In the genomic region with DNA sequence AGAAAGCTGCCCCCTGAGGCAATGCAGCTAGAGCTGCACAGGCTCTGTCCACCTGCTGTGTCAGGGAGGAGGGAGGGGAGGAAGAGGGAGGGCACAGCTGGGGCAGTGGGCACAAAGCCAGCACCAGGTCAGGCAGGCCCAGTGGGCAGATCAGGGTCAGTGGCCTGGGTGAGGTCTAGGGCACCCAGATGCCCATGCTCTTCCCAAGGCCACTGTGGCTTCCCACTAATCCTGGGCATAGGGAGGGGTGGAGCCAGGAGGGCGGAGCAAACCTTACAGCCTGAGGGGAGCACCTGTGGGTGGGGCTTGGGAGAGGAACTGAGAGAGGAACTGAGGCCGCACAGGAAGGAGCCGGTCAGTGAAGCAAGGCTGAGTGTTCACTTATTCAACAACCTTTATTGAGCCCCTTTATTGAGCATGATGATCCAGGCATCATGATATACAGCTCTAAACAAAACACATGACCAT, we compare ENCODE assay signal across 1 cellular context.
TF ChIP-seq lines count a peak whose summit lies in the region.

No MANE protein-coding gene starts in this region.

TF ChIP-seq in GM12878, 131 proteins besides CTCF, POLR2A, EP300 and RAD21 (continued from another document and continues in another):
- TF ChIP-seq RELB (IDR thresholded peaks at IDR 0.05; ENCODE audit: low read depth) (0 out of 2 replicates have a peak, but pooled peaks have one; percentile 20), SP1 (IDR thresholded peaks at IDR 0.05; ENCODE audit: low read depth, low read length) (peak; percentile 25), SREBF1 (IDR thresholded peaks at IDR 0.05; ENCODE audit: low read length) (no peak), CBFB (IDR thresholded peaks at IDR 0.05; ENCODE audit: low read depth) (no peak), IKZF2 (IDR thresholded peaks at IDR 0.05) (peak in 1 of 2 experiments; percentile 42; a peak in 2 of 4 replicates), BHLHE40 (IDR thresholded peaks at IDR 0.05; ENCODE audit: borderline replicate concordance in 1 of 2, low read depth in 2 of 2, low read length in 1 of 2) (peak in 1 of 2 experiments; percentile 13; a peak in 1 of 4 replicates), POLR2AphosphoS5 (IDR thresholded peaks at IDR 0.05; ENCODE audit: low read length) (no peak), IRF4 (IDR thresholded peaks at IDR 0.05; ENCODE audit: low read depth, low read length) (peak; percentile 81), SRF (IDR thresholded peaks at IDR 0.05; ENCODE audit: low read depth in 2 of 2, low read length in 2 of 2) (peak in 1 of 2 experiments; percentile 70; a peak in 2 of 4 replicates), GABPA (IDR thresholded peaks at IDR 0.05; ENCODE audit: low read depth) (no peak), ZNF217 (IDR thresholded peaks at IDR 0.05) (no peak), ZNF622 (IDR thresholded peaks at IDR 0.05) (no peak), SKIL (IDR thresholded peaks at IDR 0.05; ENCODE audit: low read depth, poor library complexity, severe bottlenecking) (no peak), NFIC (IDR thresholded peaks at IDR 0.05; ENCODE audit: low read depth, low read length) (no peak), NFXL1 (IDR thresholded peaks at IDR 0.05; ENCODE audit: borderline replicate concordance) (peak; percentile 97), IKZF1 (conservative IDR thresholded peaks at IDR 0.05) (peak; percentile 37), RUNX3 (IDR thresholded peaks at IDR 0.05; ENCODE audit: low read length) (peak; percentile 52), SPI1 (IDR thresholded peaks at IDR 0.05; ENCODE audit: borderline replicate concordance, insufficient read depth, low read depth, low read length) (peak; percentile 99), CREM (IDR thresholded peaks at IDR 0.05; ENCODE audit: low read depth) (peak; percentile 17; the same call in 1 of the 2 replicates), ETV6 (conservative IDR thresholded peaks at IDR 0.05 in 1 of 2, IDR thresholded peaks at IDR 0.05 in 1 of 2; ENCODE audit: borderline replicate concordance in 1 of 2, low read depth in 1 of 2) (peak in 1 of 2 experiments; percentile 91; a peak in 2 of 4 replicates), YY1 (IDR thresholded peaks at IDR 0.05; ENCODE audit: low read depth, low read length) (no peak), HDAC6 (IDR thresholded peaks at IDR 0.05; ENCODE audit: unreplicated experiment) (no peak), ASH2L (IDR thresholded peaks at IDR 0.05; ENCODE audit: borderline replicate concordance, low read depth) (no peak), HDGF (IDR thresholded peaks at IDR 0.05) (peak; percentile 28; the same call in 1 of the 2 replicates), DPF2 (IDR thresholded peaks at IDR 0.05) (peak; percentile 70), BACH1 (IDR thresholded peaks at IDR 0.05; ENCODE audit: borderline replicate concordance) (0 out of 2 replicates have a peak, but pooled peaks have one; percentile 19), RCOR1 (conservative IDR thresholded peaks at IDR 0.05; ENCODE audit: low read depth, low read length) (0 out of 2 replicates have a peak, but pooled peaks have one; percentile 56), MTA2 (IDR thresholded peaks at IDR 0.05; ENCODE audit: low read depth) (peak; percentile 14; the same call in 1 of the 2 replicates), CHD2 (IDR thresholded peaks at IDR 0.05; ENCODE audit: borderline replicate concordance, low read depth, low read length) (peak; percentile 49; the same call in 1 of the 2 replicates), ATF7 (IDR thresholded peaks at IDR 0.05; ENCODE audit: low read depth) (peak; percentile 26; the same call in 1 of the 2 replicates), FOXM1 (IDR thresholded peaks at IDR 0.05; ENCODE audit: low read depth, low read length) (no peak), PAX5 (IDR thresholded peaks at IDR 0.05; ENCODE audit: borderline replicate concordance, low read depth, low read length) (peak; percentile 68; the same call in 1 of the 2 replicates), TCF12 (IDR thresholded peaks at IDR 0.05; ENCODE audit: low read depth, low read length) (0 out of 2 replicates have a peak, but pooled peaks have one; percentile 3), MXI1 (IDR thresholded peaks at IDR 0.05; ENCODE audit: low read depth, low read length) (peak; percentile 23; the same call in 1 of the 2 replicates), TBL1XR1 (IDR thresholded peaks at IDR 0.05; ENCODE audit: low read depth, low read length) (no peak)
- TF ChIP-seq, protein P1, sequence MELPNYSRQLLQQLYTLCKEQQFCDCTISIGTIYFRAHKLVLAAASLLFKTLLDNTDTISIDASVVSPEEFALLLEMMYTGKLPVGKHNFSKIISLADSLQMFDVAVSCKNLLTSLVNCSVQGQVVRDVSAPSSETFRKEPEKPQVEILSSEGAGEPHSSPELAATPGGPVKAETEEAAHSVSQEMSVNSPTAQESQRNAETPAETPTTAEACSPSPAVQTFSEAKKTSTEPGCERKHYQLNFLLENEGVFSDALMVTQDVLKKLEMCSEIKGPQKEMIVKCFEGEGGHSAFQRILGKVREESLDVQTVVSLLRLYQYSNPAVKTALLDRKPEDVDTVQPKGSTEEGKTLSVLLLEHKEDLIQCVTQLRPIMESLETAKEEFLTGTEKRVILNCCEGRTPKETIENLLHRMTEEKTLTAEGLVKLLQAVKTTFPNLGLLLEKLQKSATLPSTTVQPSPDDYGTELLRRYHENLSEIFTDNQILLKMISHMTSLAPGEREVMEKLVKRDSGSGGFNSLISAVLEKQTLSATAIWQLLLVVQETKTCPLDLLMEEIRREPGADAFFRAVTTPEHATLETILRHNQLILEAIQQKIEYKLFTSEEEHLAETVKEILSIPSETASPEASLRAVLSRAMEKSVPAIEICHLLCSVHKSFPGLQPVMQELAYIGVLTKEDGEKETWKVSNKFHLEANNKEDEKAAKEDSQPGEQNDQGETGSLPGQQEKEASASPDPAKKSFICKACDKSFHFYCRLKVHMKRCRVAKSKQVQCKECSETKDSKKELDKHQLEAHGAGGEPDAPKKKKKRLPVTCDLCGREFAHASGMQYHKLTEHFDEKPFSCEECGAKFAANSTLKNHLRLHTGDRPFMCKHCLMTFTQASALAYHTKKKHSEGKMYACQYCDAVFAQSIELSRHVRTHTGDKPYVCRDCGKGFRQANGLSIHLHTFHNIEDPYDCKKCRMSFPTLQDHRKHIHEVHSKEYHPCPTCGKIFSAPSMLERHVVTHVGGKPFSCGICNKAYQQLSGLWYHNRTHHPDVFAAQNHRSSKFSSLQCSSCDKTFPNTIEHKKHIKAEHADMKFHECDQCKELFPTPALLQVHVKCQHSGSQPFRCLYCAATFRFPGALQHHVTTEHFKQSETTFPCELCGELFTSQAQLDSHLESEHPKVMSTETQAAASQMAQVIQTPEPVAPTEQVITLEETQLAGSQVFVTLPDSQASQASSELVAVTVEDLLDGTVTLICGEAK (IDR thresholded peaks at IDR 0.05; ENCODE audit: borderline replicate concordance): peak; percentile 96
- TF ChIP-seq, protein P2, sequence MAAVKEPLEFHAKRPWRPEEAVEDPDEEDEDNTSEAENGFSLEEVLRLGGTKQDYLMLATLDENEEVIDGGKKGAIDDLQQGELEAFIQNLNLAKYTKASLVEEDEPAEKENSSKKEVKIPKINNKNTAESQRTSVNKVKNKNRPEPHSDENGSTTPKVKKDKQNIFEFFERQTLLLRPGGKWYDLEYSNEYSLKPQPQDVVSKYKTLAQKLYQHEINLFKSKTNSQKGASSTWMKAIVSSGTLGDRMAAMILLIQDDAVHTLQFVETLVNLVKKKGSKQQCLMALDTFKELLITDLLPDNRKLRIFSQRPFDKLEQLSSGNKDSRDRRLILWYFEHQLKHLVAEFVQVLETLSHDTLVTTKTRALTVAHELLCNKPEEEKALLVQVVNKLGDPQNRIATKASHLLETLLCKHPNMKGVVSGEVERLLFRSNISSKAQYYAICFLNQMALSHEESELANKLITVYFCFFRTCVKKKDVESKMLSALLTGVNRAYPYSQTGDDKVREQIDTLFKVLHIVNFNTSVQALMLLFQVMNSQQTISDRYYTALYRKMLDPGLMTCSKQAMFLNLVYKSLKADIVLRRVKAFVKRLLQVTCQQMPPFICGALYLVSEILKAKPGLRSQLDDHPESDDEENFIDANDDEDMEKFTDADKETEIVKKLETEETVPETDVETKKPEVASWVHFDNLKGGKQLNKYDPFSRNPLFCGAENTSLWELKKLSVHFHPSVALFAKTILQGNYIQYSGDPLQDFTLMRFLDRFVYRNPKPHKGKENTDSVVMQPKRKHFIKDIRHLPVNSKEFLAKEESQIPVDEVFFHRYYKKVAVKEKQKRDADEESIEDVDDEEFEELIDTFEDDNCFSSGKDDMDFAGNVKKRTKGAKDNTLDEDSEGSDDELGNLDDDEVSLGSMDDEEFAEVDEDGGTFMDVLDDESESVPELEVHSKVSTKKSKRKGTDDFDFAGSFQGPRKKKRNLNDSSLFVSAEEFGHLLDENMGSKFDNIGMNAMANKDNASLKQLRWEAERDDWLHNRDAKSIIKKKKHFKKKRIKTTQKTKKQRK (IDR thresholded peaks at IDR 0.05; ENCODE audit: low read depth, low read length): no peak
- TF ChIP-seq, protein P3, sequence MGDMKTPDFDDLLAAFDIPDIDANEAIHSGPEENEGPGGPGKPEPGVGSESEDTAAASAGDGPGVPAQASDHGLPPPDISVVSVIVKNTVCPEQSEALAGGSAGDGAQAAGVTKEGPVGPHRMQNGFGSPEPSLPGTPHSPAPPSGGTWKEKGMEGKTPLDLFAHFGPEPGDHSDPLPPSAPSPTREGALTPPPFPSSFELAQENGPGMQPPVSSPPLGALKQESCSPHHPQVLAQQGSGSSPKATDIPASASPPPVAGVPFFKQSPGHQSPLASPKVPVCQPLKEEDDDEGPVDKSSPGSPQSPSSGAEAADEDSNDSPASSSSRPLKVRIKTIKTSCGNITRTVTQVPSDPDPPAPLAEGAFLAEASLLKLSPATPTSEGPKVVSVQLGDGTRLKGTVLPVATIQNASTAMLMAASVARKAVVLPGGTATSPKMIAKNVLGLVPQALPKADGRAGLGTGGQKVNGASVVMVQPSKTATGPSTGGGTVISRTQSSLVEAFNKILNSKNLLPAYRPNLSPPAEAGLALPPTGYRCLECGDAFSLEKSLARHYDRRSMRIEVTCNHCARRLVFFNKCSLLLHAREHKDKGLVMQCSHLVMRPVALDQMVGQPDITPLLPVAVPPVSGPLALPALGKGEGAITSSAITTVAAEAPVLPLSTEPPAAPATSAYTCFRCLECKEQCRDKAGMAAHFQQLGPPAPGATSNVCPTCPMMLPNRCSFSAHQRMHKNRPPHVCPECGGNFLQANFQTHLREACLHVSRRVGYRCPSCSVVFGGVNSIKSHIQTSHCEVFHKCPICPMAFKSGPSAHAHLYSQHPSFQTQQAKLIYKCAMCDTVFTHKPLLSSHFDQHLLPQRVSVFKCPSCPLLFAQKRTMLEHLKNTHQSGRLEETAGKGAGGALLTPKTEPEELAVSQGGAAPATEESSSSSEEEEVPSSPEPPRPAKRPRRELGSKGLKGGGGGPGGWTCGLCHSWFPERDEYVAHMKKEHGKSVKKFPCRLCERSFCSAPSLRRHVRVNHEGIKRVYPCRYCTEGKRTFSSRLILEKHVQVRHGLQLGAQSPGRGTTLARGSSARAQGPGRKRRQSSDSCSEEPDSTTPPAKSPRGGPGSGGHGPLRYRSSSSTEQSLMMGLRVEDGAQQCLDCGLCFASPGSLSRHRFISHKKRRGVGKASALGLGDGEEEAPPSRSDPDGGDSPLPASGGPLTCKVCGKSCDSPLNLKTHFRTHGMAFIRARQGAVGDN (IDR thresholded peaks at IDR 0.05): no peak
- TF ChIP-seq, protein P4, sequence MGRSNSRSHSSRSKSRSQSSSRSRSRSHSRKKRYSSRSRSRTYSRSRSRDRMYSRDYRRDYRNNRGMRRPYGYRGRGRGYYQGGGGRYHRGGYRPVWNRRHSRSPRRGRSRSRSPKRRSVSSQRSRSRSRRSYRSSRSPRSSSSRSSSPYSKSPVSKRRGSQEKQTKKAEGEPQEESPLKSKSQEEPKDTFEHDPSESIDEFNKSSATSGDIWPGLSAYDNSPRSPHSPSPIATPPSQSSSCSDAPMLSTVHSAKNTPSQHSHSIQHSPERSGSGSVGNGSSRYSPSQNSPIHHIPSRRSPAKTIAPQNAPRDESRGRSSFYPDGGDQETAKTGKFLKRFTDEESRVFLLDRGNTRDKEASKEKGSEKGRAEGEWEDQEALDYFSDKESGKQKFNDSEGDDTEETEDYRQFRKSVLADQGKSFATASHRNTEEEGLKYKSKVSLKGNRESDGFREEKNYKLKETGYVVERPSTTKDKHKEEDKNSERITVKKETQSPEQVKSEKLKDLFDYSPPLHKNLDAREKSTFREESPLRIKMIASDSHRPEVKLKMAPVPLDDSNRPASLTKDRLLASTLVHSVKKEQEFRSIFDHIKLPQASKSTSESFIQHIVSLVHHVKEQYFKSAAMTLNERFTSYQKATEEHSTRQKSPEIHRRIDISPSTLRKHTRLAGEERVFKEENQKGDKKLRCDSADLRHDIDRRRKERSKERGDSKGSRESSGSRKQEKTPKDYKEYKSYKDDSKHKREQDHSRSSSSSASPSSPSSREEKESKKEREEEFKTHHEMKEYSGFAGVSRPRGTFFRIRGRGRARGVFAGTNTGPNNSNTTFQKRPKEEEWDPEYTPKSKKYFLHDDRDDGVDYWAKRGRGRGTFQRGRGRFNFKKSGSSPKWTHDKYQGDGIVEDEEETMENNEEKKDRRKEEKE (IDR thresholded peaks at IDR 0.05): no peak
- TF ChIP-seq, protein P5, sequence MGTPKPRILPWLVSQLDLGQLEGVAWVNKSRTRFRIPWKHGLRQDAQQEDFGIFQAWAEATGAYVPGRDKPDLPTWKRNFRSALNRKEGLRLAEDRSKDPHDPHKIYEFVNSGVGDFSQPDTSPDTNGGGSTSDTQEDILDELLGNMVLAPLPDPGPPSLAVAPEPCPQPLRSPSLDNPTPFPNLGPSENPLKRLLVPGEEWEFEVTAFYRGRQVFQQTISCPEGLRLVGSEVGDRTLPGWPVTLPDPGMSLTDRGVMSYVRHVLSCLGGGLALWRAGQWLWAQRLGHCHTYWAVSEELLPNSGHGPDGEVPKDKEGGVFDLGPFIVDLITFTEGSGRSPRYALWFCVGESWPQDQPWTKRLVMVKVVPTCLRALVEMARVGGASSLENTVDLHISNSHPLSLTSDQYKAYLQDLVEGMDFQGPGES (IDR thresholded peaks at IDR 0.05): no peak
